20 cellular contexts compared by ENCODE assay signal in genomic region chr13:96772426-96772825, GRCh38.
"Had no signal": no experiment of that assay in that cellular context is flagged by ENCODE, and none has a peak within 500 bp of the region (broad histone marks: within the 10 kb centered on the region; RNA-seq: fewer than 3 reads in every experiment).

No MANE protein-coding gene starts in this region.

- H3K9me3 ChIP-seq: esophagus squamous epithelium, gastroesophageal sphincter, pancreas had no signal

- H3K27me3 Mint-ChIP-seq: naive B cell, progenitor cell of endocrine pancreas had no signal

- H3K4me1 Mint-ChIP-seq: naive B cell had no signal

- ATAC-seq: gastroesophageal sphincter, left cardiac atrium, right cardiac atrium had no signal

- H3K27ac Mint-ChIP-seq: naive B cell, nephron, progenitor cell of endocrine pancreas had no signal

- DNase-seq: cortex of kidney; dorsolateral prefrontal cortex; effector CD8-positive, alpha-beta T cell; esophagus squamous epithelium; foreskin fibroblast; glutamatergic neuron; left cardiac atrium; left ventricle myocardium inferior; naive B cell; occipital lobe; pancreas; stimulated activated CD4-positive, alpha-beta T cell treated with anti-CD3 and anti-CD28 coated beads, Interleukin-2, amount 100 ng/mL, for 48 hours; stimulated activated naive CD4-positive, alpha-beta T cell treated with Interleukin-2 at 50 U/mL for 16 hours; trophoblast cell had no signal

- H3K4me1 ChIP-seq: gastroesophageal sphincter, left ventricle myocardium inferior, pancreas had no signal

- H3K36me3 ChIP-seq: esophagus squamous epithelium, gastroesophageal sphincter, left ventricle myocardium inferior, pancreas had no signal

- H3K4me2 ChIP-seq: smooth muscle cell had no signal

- H3K4me3 Mint-ChIP-seq: naive B cell, nephron had no signal

- H3K27ac ChIP-seq: dorsolateral prefrontal cortex, gastroesophageal sphincter, left ventricle myocardium inferior had no signal

- H3K4me3 ChIP-seq: dorsolateral prefrontal cortex, esophagus squamous epithelium, gastroesophageal sphincter, left ventricle myocardium inferior, lung, pancreas, smooth muscle cell had no signal

- H3K36me3 Mint-ChIP-seq: naive B cell had no signal
